In the genomic region with DNA sequence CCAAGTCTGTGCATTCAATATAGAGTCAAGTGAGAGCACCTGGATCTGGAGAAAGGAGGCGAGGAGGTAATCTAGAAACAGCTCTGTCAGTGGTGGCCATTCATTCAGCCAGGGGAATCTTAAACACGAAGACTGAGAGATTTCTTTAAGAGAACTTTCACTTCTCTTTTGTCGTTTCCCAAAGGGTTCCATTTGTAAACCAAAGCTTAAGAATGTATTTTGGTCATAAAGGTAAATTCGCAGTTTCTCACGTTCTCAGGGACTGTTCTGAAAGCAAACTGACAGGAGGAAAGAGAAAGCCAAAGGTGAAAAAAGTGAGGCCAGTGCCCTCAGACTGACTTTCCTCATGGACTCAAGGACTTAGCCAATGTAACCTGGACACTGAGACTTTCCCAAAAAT, we compare ENCODE assay signal across 15 cellular contexts.
A peak's percentile ranks its signal among the peaks of the same experiment; 100 is the strongest.
DNase-seq lines count a peak whose midpoint lies in the region; ATAC-seq, FAIRE-seq and TF ChIP-seq lines count a peak whose summit lies in the region.
"Had no signal": no experiment of that assay in that cellular context is flagged by ENCODE, and none has a peak within 500 bp of the region (broad histone marks: within the 10 kb centered on the region; RNA-seq: fewer than 3 reads in every experiment).

No MANE protein-coding gene starts in this region.

- H3K36me3 Mint-ChIP-seq in activated CD8-positive, alpha-beta T cell treated with anti-CD3 and anti-CD28 coated beads, Interleukin-2, amount 10 ng/mL, durations not matched to agents 7 days and 5 days (ENCODE audit: low read depth), result no peaks in the 10 kb centered on the region

- no peaks in the 10 kb centered on the region for H3K4me1 ChIP-seq in pancreas
- H3K4me1 ChIP-seq: uterus had no signal

- peak; percentile 81 for FAIRE-seq in GM12891 (lab: Jason Lieb, UNC)
- no peak for FAIRE-seq in pancreas (lab: Jason Lieb, UNC)

- no peaks in the 10 kb centered on the region for H3K9me3 Mint-ChIP-seq in activated CD8-positive, alpha-beta T cell treated with anti-CD3 and anti-CD28 coated beads, Interleukin-2, amount 10 ng/mL, durations not matched to agents 7 days and 5 days (ENCODE audit: insufficient read depth)

- H3K36me3 ChIP-seq in pancreas, result no peaks in the 10 kb centered on the region
- H3K36me3 ChIP-seq in brain microvascular endothelial cell (replicated peaks), result no peaks in the 10 kb centered on the region
- H3K36me3 ChIP-seq: uterus had no signal

- no peak overlapping the region for H3K27ac Mint-ChIP-seq in activated CD8-positive, alpha-beta T cell treated with anti-CD3 and anti-CD28 coated beads, Interleukin-2, amount 10 ng/mL, durations not matched to agents 7 days and 5 days

- DNase-seq in GM12891 (ENCODE audit: insufficient read length, low spot score), result no peak
- no peak for DNase-seq in SHP77 (lab: John Stamatoyannopoulos, UW)
- DNase-seq in pancreas, result no peak
- DNase-seq in activated CD8-positive, alpha-beta T cell treated with anti-CD3 and anti-CD28 coated beads, Interleukin-2, amount 10 ng/mL, durations not matched to agents 7 days and 5 days, result no peak
- no peak for DNase-seq in brain microvascular endothelial cell
- DNase-seq: activated CD4-positive, CD25-positive, alpha-beta regulatory T cell treated with anti-CD3 and anti-CD28 coated beads, Interleukin-2, amount 50 U/mL, for 72 hours; activated naive CD4-positive, alpha-beta T cell treated with Interleukin-2 at 50 U/mL for 16 hours; dermis blood vessel endothelial cell; GF-D8; NCI-H2081 treated with DMSO at 0.1 percent for 48 hours; uterus had no signal

- TF ChIP-seq CTCF in pancreas (IDR thresholded peaks at IDR 0.05), result no peak
- TF ChIP-seq CTCF in brain microvascular endothelial cell (IDR thresholded peaks at IDR 0.05; ENCODE audit: low read depth, low read length, missing control alignments), result no peak

- H3K27ac ChIP-seq in pancreas (no peak overlapping the region), brain microvascular endothelial cell (no peak overlapping the region)
- H3K27ac ChIP-seq: uterus had no signal

- TF ChIP-seq POLR2A in GM12891 (IDR thresholded peaks at IDR 0.05; ENCODE audit: low read depth, low read length), result no peak

- WGBS in pancreas, 2 donors, result 68 to 80% methylated on average over 5 of the region's 5 CpGs

- in situ Hi-C loops in brain microvascular endothelial cell (cut with HindIII; ENCODE audit: low pct_ligation_motif_present, low sequenced_read_pairs), result no loop called here

- POLR2A ChIA-PET in activated CD8-positive, alpha-beta T cell treated with anti-CD3 and anti-CD28 coated beads, Interleukin-2, amount 10 ng/mL, durations not matched to agents 7 days and 5 days (lab: Charles Lee), result no interaction called here

- intact Hi-C loops in pancreas (cut with DNase I), result loop anchor here in 2 of 3 donors (5.0 to 10.0 kb wide), 3 partner anchors 175 to 423 kb away; no protein-coding TSS in a partner anchor

- H3K4me3 Mint-ChIP-seq in activated CD8-positive, alpha-beta T cell treated with anti-CD3 and anti-CD28 coated beads, Interleukin-2, amount 10 ng/mL, durations not matched to agents 7 days and 5 days, result no peak overlapping the region

- ATAC-seq in GM19452 (IDR thresholded peaks at IDR 0.05; ENCODE audit: unreplicated experiment), result peak; percentile 71
- peak; percentile 73 for ATAC-seq in HG02884 (IDR thresholded peaks at IDR 0.05; ENCODE audit: unreplicated experiment)
- peak; percentile 79 for ATAC-seq in HG03565 (IDR thresholded peaks at IDR 0.05; ENCODE audit: unreplicated experiment)
- ATAC-seq in pancreas, result no peak
- ATAC-seq in activated CD8-positive, alpha-beta T cell treated with anti-CD3 and anti-CD28 coated beads, Interleukin-2, amount 10 ng/mL, durations not matched to agents 7 days and 5 days, result no peak

- CTCF ChIA-PET in activated CD8-positive, alpha-beta T cell treated with anti-CD3 and anti-CD28 coated beads, Interleukin-2, amount 10 ng/mL, durations not matched to agents 7 days and 5 days (lab: Charles Lee), result no interaction called here

- H3K9me3 ChIP-seq in pancreas, result no peaks in the 10 kb centered on the region
- H3K9me3 ChIP-seq: uterus had no signal

- no peaks in the 10 kb centered on the region for H3K27me3 Mint-ChIP-seq in activated CD8-positive, alpha-beta T cell treated with anti-CD3 and anti-CD28 coated beads, Interleukin-2, amount 10 ng/mL, durations not matched to agents 7 days and 5 days (ENCODE audit: low read depth)

- H3K27me3 ChIP-seq in pancreas (no peaks in the 10 kb centered on the region), brain microvascular endothelial cell (replicated peaks) (no peaks in the 10 kb centered on the region)
- H3K27me3 ChIP-seq: uterus had no signal

- no peak overlapping the region for H3K4me3 ChIP-seq in pancreas
- no peak overlapping the region for H3K4me3 ChIP-seq in brain microvascular endothelial cell (ENCODE audit: low read depth, low read length)
- H3K4me3 ChIP-seq: lung, uterus had no signal

- H3K4me1 Mint-ChIP-seq in activated CD8-positive, alpha-beta T cell treated with anti-CD3 and anti-CD28 coated beads, Interleukin-2, amount 10 ng/mL, durations not matched to agents 7 days and 5 days (ENCODE audit: low read depth), result no peaks in the 10 kb centered on the region

TF ChIP-seq in GM12891, 5 proteins besides CTCF, POLR2A, EP300 and RAD21:
- no peak for TF ChIP-seq POLR2AphosphoS5 (IDR thresholded peaks at IDR 0.05; ENCODE audit: low read depth, low read length)
- peak; percentile 96 for TF ChIP-seq SPI1 (IDR thresholded peaks at IDR 0.05; ENCODE audit: low read depth, low read length)
TF ChIP-seq in GM12891: peak in this region for 1.

Comparison
In these comparisons a context has a peak if more than half of its experiments do, and no peak if none do; other contexts are left out.
1. ATAC-seq: peak in GM19452 (single experiment), HG02884 (single experiment) and HG03565 (single experiment); none in pancreas (0 of 4) and activated CD8-positive, alpha-beta T cell treated with anti-CD3 and anti-CD28 coated beads, Interleukin-2, amount 10 ng/mL, durations not matched to agents 7 days and 5 days (single experiment).